ENCODE assay signal across 8 cellular contexts in the genomic region with DNA sequence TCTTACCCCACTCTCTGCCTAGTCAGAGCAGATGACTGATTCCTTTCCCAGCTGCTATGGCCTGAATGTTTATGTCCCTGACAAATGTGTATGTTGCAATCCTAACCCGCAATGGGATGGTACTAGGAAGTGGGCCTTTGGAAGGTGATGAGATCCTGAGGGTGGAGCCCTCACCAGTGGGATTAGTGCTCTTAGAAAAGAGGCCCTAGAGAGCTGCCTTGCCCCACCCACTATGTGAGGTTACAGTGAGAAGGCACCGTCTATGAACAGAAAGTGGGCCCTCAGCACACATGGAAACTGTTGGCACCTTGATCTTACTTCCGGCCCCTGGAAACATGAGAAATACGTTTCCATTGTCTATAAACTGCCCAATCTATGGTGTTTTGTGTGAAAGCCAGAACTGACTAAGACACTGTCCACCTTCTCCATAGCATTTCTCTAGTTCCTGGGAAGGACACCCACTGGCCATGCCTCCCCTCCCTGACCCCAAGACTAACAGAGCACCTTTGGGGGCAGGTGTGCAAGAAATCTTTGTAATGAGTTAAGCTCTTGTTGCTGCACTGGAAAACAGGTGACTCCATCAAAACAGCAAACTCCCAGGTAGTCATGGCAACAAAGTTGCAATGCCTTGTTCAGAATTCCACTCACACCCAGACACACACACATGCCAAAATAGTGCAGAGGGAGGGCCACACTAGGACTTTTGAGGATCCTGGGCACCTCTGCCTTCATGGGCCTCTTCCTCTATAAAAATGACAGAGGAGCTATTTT. TPM values are rescaled to one million over a fixed set of nuclear protein-coding genes. Genes with fewer than 3 reads are reported as not detected.
DNase-seq lines count a peak whose midpoint lies in the region; ATAC-seq and TF ChIP-seq lines count a peak whose summit lies in the region.

No MANE protein-coding gene starts in this region.

- no peak overlapping the region for H3K4me3 ChIP-seq in spleen

- POLR2A ChIA-PET in activated CD4-positive, alpha-beta T cell treated with anti-CD3 and anti-CD28 coated beads for 36 hours (lab: Charles Lee) = interaction anchor here (1.4 kb wide), 1 partner anchor 154 kb away, joined by 4 read pairs; no protein-coding TSS in a partner anchor
- POLR2A ChIA-PET in activated naive CD8-positive, alpha-beta T cell treated with anti-CD3 and anti-CD28 coated beads, Interleukin-2, amount 10 ng/mL, durations not matched to agents 7 days and 5 days (lab: Charles Lee) = interaction anchor here (1.5 kb wide), 1 partner anchor 52 kb away, joined by 4 read pairs; no protein-coding TSS in a partner anchor
- POLR2A ChIA-PET in naive thymus-derived CD8-positive, alpha-beta T cell (lab: Charles Lee) = interaction anchor here (1.6 kb wide), 1 partner anchor 17 kb away, joined by 4 read pairs; no protein-coding TSS in a partner anchor

- peaks cover 0 to 24% (median 16%) of the 10 kb centered on the region in 6 donors for H3K4me1 ChIP-seq in spleen

- H3K4me3 Mint-ChIP-seq in activated CD4-positive, alpha-beta T cell treated with anti-CD3 and anti-CD28 coated beads for 36 hours = no peak overlapping the region
- peak overlapping the region; percentile 50 for H3K4me3 Mint-ChIP-seq in activated naive CD8-positive, alpha-beta T cell treated with anti-CD3 and anti-CD28 coated beads, Interleukin-2, amount 10 ng/mL, durations not matched to agents 7 days and 5 days
- H3K4me3 Mint-ChIP-seq in naive thymus-derived CD8-positive, alpha-beta T cell = peak overlapping the region in 4 of 10 donors; percentile 18 to 52 (median 36)

- no peaks in the 10 kb centered on the region for H3K36me3 ChIP-seq in spleen

- WGBS in spleen, 5 donors = 56 to 70% (median 67%) methylated on average over 4 of the region's 4 CpGs

- H3K27me3 Mint-ChIP-seq in activated CD4-positive, alpha-beta T cell treated with anti-CD3 and anti-CD28 coated beads for 36 hours = no peaks in the 10 kb centered on the region
- H3K27me3 Mint-ChIP-seq in activated naive CD8-positive, alpha-beta T cell treated with anti-CD3 and anti-CD28 coated beads, Interleukin-2, amount 10 ng/mL, durations not matched to agents 7 days and 5 days = no peaks in the 10 kb centered on the region
- no peaks in the 10 kb centered on the region for H3K27me3 Mint-ChIP-seq in naive thymus-derived CD8-positive, alpha-beta T cell

- H3K27me3 ChIP-seq in spleen (replicated peaks in 1 of 7) = no peaks in the 10 kb centered on the region

- DNase-seq in activated CD4-positive, alpha-beta T cell treated with anti-CD3 and anti-CD28 coated beads for 36 hours = peak; percentile 72
- no peak for DNase-seq in activated CD4-positive, alpha-beta T cell treated with anti-CD3 and anti-CD28 coated beads for 1 hour
- DNase-seq in NCI-H226 (peak; percentile 94), spleen (no peak), epidermal melanocyte (ENCODE audit: insufficient read length, low spot score) (no peak), NCI-H1436 treated with DMSO at 0.1 percent for 48 hours (lab: John Stamatoyannopoulos, UW) (no peak)
- no peak for DNase-seq in activated naive CD8-positive, alpha-beta T cell treated with anti-CD3 and anti-CD28 coated beads, Interleukin-2, amount 10 ng/mL, durations not matched to agents 7 days and 5 days
- DNase-seq in naive thymus-derived CD8-positive, alpha-beta T cell = peak in 3 of 10 donors; percentile 14 to 35 (median 21)

- intact Hi-C loops in activated CD4-positive, alpha-beta T cell treated with anti-CD3 and anti-CD28 coated beads for 36 hours (cut with DNase I, micrococcal nuclease) = loop anchor here (1.0 to 2.0 kb wide), 4 partner anchors 53 to 219 kb away; partner anchors contain the start of genes UBE2J1 (in 2 of the 2) and PNRC1 (in 1 of the 2)
- intact Hi-C loops in spleen (cut with DNase I; ENCODE audit: low total_unique reads) = no loop called here

- CTCF ChIA-PET in activated CD4-positive, alpha-beta T cell treated with anti-CD3 and anti-CD28 coated beads for 36 hours (lab: Charles Lee) = interaction anchor here (0.9 to 1.5 kb wide), 3 partner anchors 21 to 155 kb away, joined by 3 to 5 read pairs (median 4); no protein-coding TSS in a partner anchor

- peak overlapping the region in 2 of 8 donors; percentile 7 to 42 for H3K27ac ChIP-seq in spleen

- peak; percentile 72 for ATAC-seq in activated CD4-positive, alpha-beta T cell treated with anti-CD3 and anti-CD28 coated beads for 36 hours
- ATAC-seq in activated naive CD8-positive, alpha-beta T cell treated with anti-CD3 and anti-CD28 coated beads, Interleukin-2, amount 10 ng/mL, durations not matched to agents 7 days and 5 days (ENCODE audit: low read depth) = peak; percentile 56
- peak; percentile 39 to 57 for ATAC-seq in naive thymus-derived CD8-positive, alpha-beta T cell

- H3K36me3 Mint-ChIP-seq in activated CD4-positive, alpha-beta T cell treated with anti-CD3 and anti-CD28 coated beads for 36 hours (ENCODE audit: low read depth) = no peaks in the 10 kb centered on the region
- no peaks in the 10 kb centered on the region for H3K36me3 Mint-ChIP-seq in activated naive CD8-positive, alpha-beta T cell treated with anti-CD3 and anti-CD28 coated beads, Interleukin-2, amount 10 ng/mL, durations not matched to agents 7 days and 5 days
- no peaks in the 10 kb centered on the region for H3K36me3 Mint-ChIP-seq in naive thymus-derived CD8-positive, alpha-beta T cell

- peaks cover 21% of the 10 kb centered on the region for H3K4me1 Mint-ChIP-seq in activated CD4-positive, alpha-beta T cell treated with anti-CD3 and anti-CD28 coated beads for 36 hours
- peaks cover 13% of the 10 kb centered on the region for H3K4me1 Mint-ChIP-seq in activated naive CD8-positive, alpha-beta T cell treated with anti-CD3 and anti-CD28 coated beads, Interleukin-2, amount 10 ng/mL, durations not matched to agents 7 days and 5 days
- peaks cover 0 to 26% (median 9%) of the 10 kb centered on the region in 4 donors for H3K4me1 Mint-ChIP-seq in naive thymus-derived CD8-positive, alpha-beta T cell

- no peak for TF ChIP-seq CTCF in spleen (IDR thresholded peaks at IDR 0.05 in 8 of 11, conservative IDR thresholded peaks at IDR 0.05 in 3 of 11)

- no peak for TF ChIP-seq POLR2A in spleen (IDR thresholded peaks at IDR 0.05)

- H3K9me3 Mint-ChIP-seq in activated CD4-positive, alpha-beta T cell treated with anti-CD3 and anti-CD28 coated beads for 36 hours (ENCODE audit: low read depth) = no peaks in the 10 kb centered on the region
- no peaks in the 10 kb centered on the region for H3K9me3 Mint-ChIP-seq in activated naive CD8-positive, alpha-beta T cell treated with anti-CD3 and anti-CD28 coated beads, Interleukin-2, amount 10 ng/mL, durations not matched to agents 7 days and 5 days
- peaks cover 0 to 2% (median 0%) of the 10 kb centered on the region in 9 donors for H3K9me3 Mint-ChIP-seq in naive thymus-derived CD8-positive, alpha-beta T cell

- peak overlapping the region; percentile 72 for H3K27ac Mint-ChIP-seq in activated CD4-positive, alpha-beta T cell treated with anti-CD3 and anti-CD28 coated beads for 36 hours
- H3K27ac Mint-ChIP-seq in activated naive CD8-positive, alpha-beta T cell treated with anti-CD3 and anti-CD28 coated beads, Interleukin-2, amount 10 ng/mL, durations not matched to agents 7 days and 5 days = peak overlapping the region; percentile 73
- H3K27ac Mint-ChIP-seq in naive thymus-derived CD8-positive, alpha-beta T cell = peak overlapping the region in 8 of 10 donors; percentile 0 to 80 (median 48)

- no peaks in the 10 kb centered on the region for H3K9me3 ChIP-seq in spleen

RNA-seq across cellular contexts. Expression of gene GABRR2, which starts 16.2 kb away (rescaled TPM):
- total RNA-seq in activated CD4-positive, alpha-beta T cell treated with anti-CD3 and anti-CD28 coated beads for 36 hours = under 1 TPM; 0.14 to 0.49 TPM
- total RNA-seq in activated naive CD8-positive, alpha-beta T cell treated with anti-CD3 and anti-CD28 coated beads, Interleukin-2, amount 10 ng/mL, durations not matched to agents 7 days and 5 days = under 1 TPM; 0.74 to 0.75 TPM
- 1 to 10 TPM; 1.2 to 2.9 TPM for total RNA-seq in naive thymus-derived CD8-positive, alpha-beta T cell
- not detected for polyA plus RNA-seq in naive thymus-derived CD8-positive, alpha-beta T cell
- 10 to 100 TPM in 1 of 7 donors, 1 to 10 TPM in 6; 1.7 to 13.0 (median 4.9) TPM for total RNA-seq in spleen
- polyA plus RNA-seq in spleen = under 1 TPM; 0.32 to 0.48 (median 0.33) TPM

RNA-seq across cellular contexts. Expression of gene UBE2J1, which starts 53.7 kb away (rescaled TPM):
- total RNA-seq in activated CD4-positive, alpha-beta T cell treated with anti-CD3 and anti-CD28 coated beads for 36 hours = 10 to 100 TPM; 18.7 to 21.7 TPM
- total RNA-seq in activated naive CD8-positive, alpha-beta T cell treated with anti-CD3 and anti-CD28 coated beads, Interleukin-2, amount 10 ng/mL, durations not matched to agents 7 days and 5 days = 10 to 100 TPM; 26.5 to 27.9 TPM
- 10 to 100 TPM; 18.8 to 19.7 TPM for total RNA-seq in naive thymus-derived CD8-positive, alpha-beta T cell
- polyA plus RNA-seq in naive thymus-derived CD8-positive, alpha-beta T cell = 10 to 100 TPM; 24.8 to 30.8 (median 27.5) TPM
- total RNA-seq in spleen = 100 to 1,000 TPM in 1 of 7 donors, 10 to 100 TPM in 6; 69.7 to 115 (median 72.9) TPM
- polyA plus RNA-seq in spleen = 10 to 100 TPM; 48.3 to 62.3 (median 49.2) TPM

Comparison
In these comparisons a context has a peak if more than half of its experiments do, and no peak if none do; other contexts are left out.
1. DNase-seq: peak in activated CD4-positive, alpha-beta T cell treated with anti-CD3 and anti-CD28 coated beads for 36 hours (single experiment) and NCI-H226 (single experiment); none in activated CD4-positive, alpha-beta T cell treated with anti-CD3 and anti-CD28 coated beads for 1 hour (single experiment), activated naive CD8-positive, alpha-beta T cell treated with anti-CD3 and anti-CD28 coated beads, Interleukin-2, amount 10 ng/mL, durations not matched to agents 7 days and 5 days (single experiment), spleen (single experiment), epidermal melanocyte (single experiment) and NCI-H1436 treated with DMSO at 0.1 percent for 48 hours (single experiment).
2. Peak in every context shown above with its lines, with median percentiles within 50 percentile points of each other: ATAC-seq and H3K27ac Mint-ChIP-seq.